Comparison of ENCODE assay signal across 9 cellular contexts in the genomic region with DNA sequence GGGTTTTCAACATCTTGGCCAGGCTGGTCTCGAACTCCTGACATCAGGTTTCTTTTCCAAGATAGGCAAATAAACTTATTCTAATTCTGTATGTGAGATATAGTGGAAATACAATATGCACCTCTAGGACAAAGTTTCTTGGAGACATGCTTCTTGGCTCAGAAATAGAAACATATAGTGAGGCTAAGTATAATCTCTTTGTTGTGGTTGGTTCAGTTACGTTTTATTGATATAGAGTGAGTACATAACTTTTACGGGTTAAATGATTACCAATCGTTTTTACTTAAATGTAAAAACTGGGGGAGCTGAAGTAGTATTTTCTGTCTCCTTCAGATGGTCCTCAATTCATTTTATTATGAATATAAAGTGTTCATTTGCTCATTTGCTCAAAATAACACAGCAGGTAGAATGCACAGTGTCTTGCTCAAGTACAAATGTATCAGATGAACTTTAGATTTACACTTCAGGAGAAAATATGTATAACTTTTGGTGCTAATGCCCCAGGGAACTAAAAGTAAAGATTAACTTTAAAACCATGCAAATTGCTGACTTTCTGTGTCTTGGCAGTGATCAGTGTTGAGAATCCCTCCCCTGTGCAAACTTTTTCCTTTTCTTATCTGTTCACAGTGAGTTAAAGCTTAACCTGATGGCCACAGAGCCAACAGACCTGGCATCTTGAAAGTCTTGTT.
DNase-seq lines count a peak whose midpoint lies in the region; ATAC-seq and TF ChIP-seq lines count a peak whose summit lies in the region.
"Had no signal": no experiment of that assay in that cellular context is flagged by ENCODE, and none has a peak within 500 bp of the region (broad histone marks: within the 10 kb centered on the region; RNA-seq: fewer than 3 reads in every experiment).

No MANE protein-coding gene starts in this region.

- H3K36me3 Mint-ChIP-seq in mesothelial cell of epicardium: no peaks in the 10 kb centered on the region

- H2BK15ac ChIP-seq in mesendoderm (replicated peaks; ENCODE audit: low read depth): no peak overlapping the region

- peak overlapping the region; percentile 36 for H3K4ac ChIP-seq in mesendoderm (ENCODE audit: low read depth, low read length)

- H3K79me2 ChIP-seq in DND-41 (ENCODE audit: insufficient read depth, low read length) (peaks cover 100% of the 10 kb centered on the region), OCI-LY3 (ENCODE audit: low read length) (peaks cover 96% of the 10 kb centered on the region), mesendoderm (ENCODE audit: control insufficient read depth, insufficient read depth, low read length) (peaks cover 68% of the 10 kb centered on the region)

- H3K27me3 Mint-ChIP-seq in mesothelial cell of epicardium (ENCODE audit: low read depth): peaks cover 2% of the 10 kb centered on the region

- H2BK5ac ChIP-seq in mesendoderm (ENCODE audit: low read length): no peak overlapping the region

- no peak overlapping the region for H3K56ac ChIP-seq in mesendoderm (ENCODE audit: low read length)

- H4K20me1 ChIP-seq in DND-41 (ENCODE audit: insufficient read depth, low read length) (peaks cover 38% of the 10 kb centered on the region; the same call in 1 of the 2 replicates), OCI-LY3 (ENCODE audit: insufficient read depth, low read length) (peaks cover 60% of the 10 kb centered on the region)

- no peak overlapping the region for H3K4me3 Mint-ChIP-seq in mesothelial cell of epicardium

- peaks cover 49% of the 10 kb centered on the region for H3K4me1 Mint-ChIP-seq in mesothelial cell of epicardium

- H3K9me3 Mint-ChIP-seq in mesothelial cell of epicardium: no peaks in the 10 kb centered on the region

- H2AFZ ChIP-seq in DND-41 (ENCODE audit: low read depth, low read length) (no peak overlapping the region), OCI-LY3 (ENCODE audit: low read depth, low read length) (no peak overlapping the region)

- H3K79me1 ChIP-seq in mesendoderm (ENCODE audit: low read length): peaks cover 2% of the 10 kb centered on the region

- H3K4me3 ChIP-seq in DND-41 (ENCODE audit: low read depth in 1 of 2, low read length in 2 of 2): no peak overlapping the region
- H3K4me3 ChIP-seq in OCI-LY3 (ENCODE audit: low read length): peak overlapping the region; percentile 36
- no peak overlapping the region for H3K4me3 ChIP-seq in mesendoderm (ENCODE audit: low read length)

- H2BK120ac ChIP-seq in mesendoderm (ENCODE audit: low read depth, low read length): no peak overlapping the region

- ATAC-seq in DND-41 (ENCODE audit: insufficient read depth, low read depth): 0 out of 3 replicates have a peak, but pooled peaks have one; percentile 35
- peak; percentile 49 for ATAC-seq in GM21723 (IDR thresholded peaks at IDR 0.05; ENCODE audit: unreplicated experiment)
- ATAC-seq in SK-N-SH treated with all-trans-retinoic acid at 6 μM for 48 hours: no peak

- no peak overlapping the region for H4K5ac ChIP-seq in mesendoderm (ENCODE audit: low read length)

- 100% methylated on average over 2 of the region's 4 CpGs for WGBS in mesendoderm (ENCODE audit: extremely low coverage, insufficient coverage, low lambda C conversion rate)

- H3K9ac ChIP-seq in DND-41 (ENCODE audit: low read depth, low read length) (no peak overlapping the region), OCI-LY3 (ENCODE audit: low read length) (no peak overlapping the region; the same call in 1 of the 2 replicates), mesendoderm (ENCODE audit: low read length) (no peak overlapping the region)

- DNase-seq in DND-41 (no peak), mesendoderm (no peak), foreskin melanocyte (no peak), UCSD-AML1 (lab: John Stamatoyannopoulos, UW; ENCODE audit: unreplicated experiment) (no peak), mesothelial cell of epicardium (ENCODE audit: low spot score in 2 of 2, unreplicated experiment in 2 of 2) (no peak)
- DNase-seq: hypothalamus had no signal

- no peak overlapping the region for H3K23ac ChIP-seq in mesendoderm (ENCODE audit: low read length)

- H3K27ac ChIP-seq in DND-41 (ENCODE audit: low read length) (peak overlapping the region; percentile 24), OCI-LY3 (ENCODE audit: low read length) (no peak overlapping the region; the same call in 1 of the 2 replicates), mesendoderm (ENCODE audit: low read depth, low read length) (no peak overlapping the region)

- H3K36me3 ChIP-seq in DND-41 (ENCODE audit: insufficient read depth, low read length) (no peaks in the 10 kb centered on the region; the same call in 1 of the 2 replicates), OCI-LY3 (replicated peaks; ENCODE audit: low read depth, low read length) (no peaks in the 10 kb centered on the region), mesendoderm (ENCODE audit: control insufficient read depth, insufficient read depth, low read length) (no peaks in the 10 kb centered on the region)

- no peak overlapping the region for H4K8ac ChIP-seq in mesendoderm (ENCODE audit: low read depth, low read length)

- peak overlapping the region; percentile 38 for H3K4me2 ChIP-seq in DND-41 (ENCODE audit: insufficient read depth, low read length)
- peak overlapping the region; percentile 48 for H3K4me2 ChIP-seq in OCI-LY3 (ENCODE audit: low read length)
- no peak overlapping the region for H3K4me2 ChIP-seq in mesendoderm (ENCODE audit: low read length)

- H3K4me1 ChIP-seq in DND-41 (ENCODE audit: insufficient read depth, low read length) (peaks cover 80% of the 10 kb centered on the region), OCI-LY3 (ENCODE audit: low read length) (peaks cover 56% of the 10 kb centered on the region), mesendoderm (ENCODE audit: control insufficient read depth, low read depth, low read length) (peaks cover 13% of the 10 kb centered on the region)

- no peak overlapping the region for H3K27ac Mint-ChIP-seq in mesothelial cell of epicardium

- H3K27me3 ChIP-seq in DND-41 (ENCODE audit: insufficient read depth, low read length, poor library complexity) (no peaks in the 10 kb centered on the region), OCI-LY3 (ENCODE audit: low read depth, low read length) (no peaks in the 10 kb centered on the region), mesendoderm (ENCODE audit: insufficient read depth, low read length, poor library complexity) (no peaks in the 10 kb centered on the region)

- no peak overlapping the region for H3K18ac ChIP-seq in mesendoderm (ENCODE audit: low read length)

- TF ChIP-seq CTCF in DND-41 (IDR thresholded peaks at IDR 0.05; ENCODE audit: borderline replicate concordance, extremely low read depth, low read length, poor library complexity, severe bottlenecking) (no peak), OCI-LY3 (IDR thresholded peaks at IDR 0.05; ENCODE audit: low read depth, low read length) (no peak), mesothelial cell of epicardium (IDR thresholded peaks at IDR 0.05; ENCODE audit: unreplicated experiment) (no peak)

- H3K9me3 ChIP-seq in DND-41 (ENCODE audit: insufficient read depth, low read length, severe bottlenecking) (no peaks in the 10 kb centered on the region), OCI-LY3 (ENCODE audit: insufficient read depth, low read length) (no peaks in the 10 kb centered on the region)

- no peak overlapping the region for H2AK5ac ChIP-seq in mesendoderm (ENCODE audit: low read length)

TF ChIP-seq in SK-N-SH treated with all-trans-retinoic acid at 6 μM for 48 hours, 23 proteins besides CTCF, POLR2A, EP300 and RAD21:
- TF ChIP-seq, protein P1, sequence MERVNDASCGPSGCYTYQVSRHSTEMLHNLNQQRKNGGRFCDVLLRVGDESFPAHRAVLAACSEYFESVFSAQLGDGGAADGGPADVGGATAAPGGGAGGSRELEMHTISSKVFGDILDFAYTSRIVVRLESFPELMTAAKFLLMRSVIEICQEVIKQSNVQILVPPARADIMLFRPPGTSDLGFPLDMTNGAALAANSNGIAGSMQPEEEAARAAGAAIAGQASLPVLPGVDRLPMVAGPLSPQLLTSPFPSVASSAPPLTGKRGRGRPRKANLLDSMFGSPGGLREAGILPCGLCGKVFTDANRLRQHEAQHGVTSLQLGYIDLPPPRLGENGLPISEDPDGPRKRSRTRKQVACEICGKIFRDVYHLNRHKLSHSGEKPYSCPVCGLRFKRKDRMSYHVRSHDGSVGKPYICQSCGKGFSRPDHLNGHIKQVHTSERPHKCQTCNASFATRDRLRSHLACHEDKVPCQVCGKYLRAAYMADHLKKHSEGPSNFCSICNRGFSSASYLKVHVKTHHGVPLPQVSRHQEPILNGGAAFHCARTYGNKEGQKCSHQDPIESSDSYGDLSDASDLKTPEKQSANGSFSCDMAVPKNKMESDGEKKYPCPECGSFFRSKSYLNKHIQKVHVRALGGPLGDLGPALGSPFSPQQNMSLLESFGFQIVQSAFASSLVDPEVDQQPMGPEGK (CRISPR knock-in tag; IDR thresholded peaks at IDR 0.05; ENCODE audit: borderline replicate concordance): no peak
- TF ChIP-seq ESRRG (CRISPR knock-in tag; IDR thresholded peaks at IDR 0.05) (no peak), ZNF70 (CRISPR knock-in tag; IDR thresholded peaks at IDR 0.05) (no peak), BACH2 (CRISPR knock-in tag; IDR thresholded peaks at IDR 0.05; ENCODE audit: borderline replicate concordance) (no peak), ARNTL (CRISPR knock-in tag; IDR thresholded peaks at IDR 0.05; ENCODE audit: borderline replicate concordance, low read depth) (no peak), GLIS3 (CRISPR knock-in tag; IDR thresholded peaks at IDR 0.05) (no peak), PPARA (CRISPR knock-in tag; IDR thresholded peaks at IDR 0.05; ENCODE audit: borderline replicate concordance) (no peak), CSDC2 (CRISPR knock-in tag; IDR thresholded peaks at IDR 0.05) (no peak), ZFP30 (CRISPR knock-in tag; IDR thresholded peaks at IDR 0.05) (no peak)
- TF ChIP-seq, protein P2, sequence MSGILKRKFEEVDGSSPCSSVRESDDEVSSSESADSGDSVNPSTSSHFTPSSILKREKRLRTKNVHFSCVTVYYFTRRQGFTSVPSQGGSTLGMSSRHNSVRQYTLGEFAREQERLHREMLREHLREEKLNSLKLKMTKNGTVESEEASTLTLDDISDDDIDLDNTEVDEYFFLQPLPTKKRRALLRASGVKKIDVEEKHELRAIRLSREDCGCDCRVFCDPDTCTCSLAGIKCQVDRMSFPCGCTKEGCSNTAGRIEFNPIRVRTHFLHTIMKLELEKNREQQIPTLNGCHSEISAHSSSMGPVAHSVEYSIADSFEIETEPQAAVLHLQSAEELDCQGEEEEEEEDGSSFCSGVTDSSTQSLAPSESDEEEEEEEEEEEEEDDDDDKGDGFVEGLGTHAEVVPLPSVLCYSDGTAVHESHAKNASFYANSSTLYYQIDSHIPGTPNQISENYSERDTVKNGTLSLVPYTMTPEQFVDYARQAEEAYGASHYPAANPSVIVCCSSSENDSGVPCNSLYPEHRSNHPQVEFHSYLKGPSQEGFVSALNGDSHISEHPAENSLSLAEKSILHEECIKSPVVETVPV (CRISPR knock-in tag; IDR thresholded peaks at IDR 0.05): no peak
